ENCODE assay signal across 16 cellular contexts in genomic region chr13:109802936-109803335, GRCh38.
"Had no signal": no experiment of that assay in that cellular context is flagged by ENCODE, and none has a peak within 500 bp of the region (broad histone marks: within the 10 kb centered on the region; RNA-seq: fewer than 3 reads in every experiment).

No MANE protein-coding gene starts in this region.

- H3K27ac ChIP-seq: ascending aorta, breast epithelium, foreskin keratinocyte, neural progenitor cell, ovary, tibial nerve, vagina had no signal

- DNase-seq: activated naive CD4-positive, alpha-beta T cell treated with anti-CD3 and anti-CD28 coated beads, Interleukin-2, amount 10 ng/mL, durations not matched to agents 7 days and 5 days; effector memory CD8-positive, alpha-beta T cell; foreskin keratinocyte; glutamatergic neuron; midbrain; ovary; stimulated activated naive B cell treated with anti-CD40 and anti-IgM and Interleukin-4, amounts not matched to agents 10 μg/mL and 1 μg/mL and 100 μg/mL, for 72 hours; substantia nigra; T1000 had no signal

- H3K27me3 ChIP-seq: ascending aorta, breast epithelium, neural progenitor cell, ovary, tibial nerve, vagina had no signal

- H2AFZ ChIP-seq: neural progenitor cell had no signal

- H3K4me1 ChIP-seq: ascending aorta, breast epithelium, neural progenitor cell, tibial nerve, vagina had no signal

- ATAC-seq: activated CD4-positive, CD25-positive, alpha-beta regulatory T cell treated with anti-CD3 and anti-CD28 coated beads, Interleukin-2, amount 50 U/mL, for 24 hours; effector memory CD8-positive, alpha-beta T cell; foreskin keratinocyte; stimulated activated naive B cell treated with anti-CD40 and anti-IgM and Interleukin-4, amounts not matched to agents 10 μg/mL and 1 μg/mL and 100 μg/mL, for 72 hours had no signal

- H3K9ac ChIP-seq: neural progenitor cell had no signal

- H3K4me2 ChIP-seq: neural progenitor cell had no signal

- H3K36me3 ChIP-seq: ascending aorta, breast epithelium, neural progenitor cell, ovary, tibial nerve, vagina had no signal

- H3K4me3 ChIP-seq: ascending aorta, breast epithelium, lung, neural progenitor cell, ovary, tibial nerve, vagina had no signal

- H3K9me3 ChIP-seq: ascending aorta, breast epithelium, ovary, tibial nerve, vagina had no signal
